In genomic region chr2:227163998-227164744, GRCh38 we compare ENCODE assay signal across 9 cellular contexts. TPM values are rescaled to one million over a fixed set of nuclear protein-coding genes. Genes with fewer than 3 reads are reported as not detected.
DNase-seq lines count a peak whose midpoint lies in the region; ATAC-seq and TF ChIP-seq lines count a peak whose summit lies in the region.
"Had no signal": no experiment of that assay in that cellular context is flagged by ENCODE, and none has a peak within 500 bp of the region (broad histone marks: within the 10 kb centered on the region; RNA-seq: fewer than 3 reads in every experiment).

TSS of gene COL4A3 (plus strand) at chr2:227164624. CDS start at chr2:227164727, 103 bp downstream.
TSS of gene COL4A4 (minus strand) at chr2:227164205. CDS start at chr2:227147483, 16,722 bp downstream.

- H3K27me3 ChIP-seq in HAP-1 (ENCODE audit: low read depth) = no peaks in the 10 kb centered on the region
- no peaks in the 10 kb centered on the region for H3K27me3 ChIP-seq in body of pancreas
- H3K27me3 ChIP-seq in suprapubic skin = peaks cover 44% of the 10 kb centered on the region

- H3K4me3 ChIP-seq in HAP-1 (peak within 1 kb of the TSS; percentile 61), body of pancreas (peak within 1 kb of the TSS; percentile 69 to 74), suprapubic skin (peak within 1 kb of the TSS; percentile 56)

- 1% methylated on average over 15 to 73 of the region's 76 CpGs for WGBS in body of pancreas, 2 donors
- WGBS in suprapubic skin = 4% methylated on average over 5 of the region's 76 CpGs

- H3K9me3 ChIP-seq in HAP-1 (no peaks in the 10 kb centered on the region), body of pancreas (no peaks in the 10 kb centered on the region), suprapubic skin (no peaks in the 10 kb centered on the region)

- no peaks in the 10 kb centered on the region for H3K9me3 Mint-ChIP-seq in activated naive CD4-positive, alpha-beta T cell treated with anti-CD3 and anti-CD28 coated beads, Interleukin-2, amount 10 ng/mL, durations not matched to agents 7 days and 5 days

- no peak for TF ChIP-seq EP300 in suprapubic skin (IDR thresholded peaks at IDR 0.05)

- H3K4me3 Mint-ChIP-seq in activated naive CD4-positive, alpha-beta T cell treated with anti-CD3 and anti-CD28 coated beads, Interleukin-2, amount 10 ng/mL, durations not matched to agents 7 days and 5 days = peak within 1 kb of the TSS; percentile 64

- TF ChIP-seq CTCF in body of pancreas (IDR thresholded peaks at IDR 0.05) (no peak), suprapubic skin (IDR thresholded peaks at IDR 0.05) (no peak)

- peaks cover 13% of the 10 kb centered on the region for H3K4me1 ChIP-seq in HAP-1
- H3K4me1 ChIP-seq in body of pancreas = peaks cover 23% of the 10 kb centered on the region
- peaks cover 21% of the 10 kb centered on the region for H3K4me1 ChIP-seq in suprapubic skin

- DNase-seq in activated naive CD4-positive, alpha-beta T cell treated with anti-CD3 and anti-CD28 coated beads, Interleukin-2, amount 10 ng/mL, durations not matched to agents 7 days and 5 days = peak; percentile 37
- no peak for DNase-seq in activated naive CD4-positive, alpha-beta T cell treated with Interleukin-2 at 50 U/mL for 16 hours
- DNase-seq in HAP-1 (ENCODE audit: low spot score in 2 of 2) (peak; percentile 68 to 87), NCI-H1048 (lab: John Stamatoyannopoulos, UW) (peak; percentile 38), body of pancreas (peak; percentile 51 to 83 (median 72)), kidney tubule cell (ENCODE audit: low spot score) (peak; percentile 64), suprapubic skin (ENCODE audit: low spot score in 2 of 2) (no peak), NCI-H2029 (lab: John Stamatoyannopoulos, UW) (no peak)

- in situ Hi-C loops in HAP-1 (cut with MboI; ENCODE audit: low sequenced_read_pairs) = no loop called here

- CTCF ChIA-PET in activated naive CD4-positive, alpha-beta T cell treated with anti-CD3 and anti-CD28 coated beads, Interleukin-2, amount 10 ng/mL, durations not matched to agents 7 days and 5 days (lab: Charles Lee) = no interaction called here

- H3K36me3 ChIP-seq in HAP-1 (replicated peaks) = no peaks in the 10 kb centered on the region
- no peaks in the 10 kb centered on the region for H3K36me3 ChIP-seq in body of pancreas (replicated peaks in 1 of 2; ENCODE audit: insufficient read depth in 1 of 2, low read depth in 2 of 2)
- no peaks in the 10 kb centered on the region for H3K36me3 ChIP-seq in suprapubic skin

- TF ChIP-seq POLR2A in body of pancreas (IDR thresholded peaks at IDR 0.05) (peak; percentile 5 to 70 (median 60)), suprapubic skin (IDR thresholded peaks at IDR 0.05) (no peak)

- H3K27me3 Mint-ChIP-seq in activated naive CD4-positive, alpha-beta T cell treated with anti-CD3 and anti-CD28 coated beads, Interleukin-2, amount 10 ng/mL, durations not matched to agents 7 days and 5 days = peaks cover 64% of the 10 kb centered on the region

- H3K27ac ChIP-seq in body of pancreas (peak within 1 kb of the TSS in 3 of 4 donors; percentile 56 to 67 (median 64)), suprapubic skin (no peak within 1 kb of the TSS)
- H3K27ac ChIP-seq: HL-60 had no signal

- H3K4me1 Mint-ChIP-seq in activated naive CD4-positive, alpha-beta T cell treated with anti-CD3 and anti-CD28 coated beads, Interleukin-2, amount 10 ng/mL, durations not matched to agents 7 days and 5 days = peaks cover 10% of the 10 kb centered on the region

- H3K27ac Mint-ChIP-seq in activated naive CD4-positive, alpha-beta T cell treated with anti-CD3 and anti-CD28 coated beads, Interleukin-2, amount 10 ng/mL, durations not matched to agents 7 days and 5 days = no peak within 1 kb of the TSS

- ATAC-seq in body of pancreas = peak; percentile 87

- intact Hi-C loops in body of pancreas (cut with DNase I) = no loop called here

- no peaks in the 10 kb centered on the region for H3K36me3 Mint-ChIP-seq in activated naive CD4-positive, alpha-beta T cell treated with anti-CD3 and anti-CD28 coated beads, Interleukin-2, amount 10 ng/mL, durations not matched to agents 7 days and 5 days

RNA-seq across cellular contexts. Expression of gene COL4A3, which starts in this region (rescaled TPM):
- total RNA-seq in body of pancreas = 10 to 100 TPM in 1 of 2 donors, 1 to 10 TPM in 1; 1.6 to 16.5 TPM
- total RNA-seq in suprapubic skin = 1 to 10 TPM in 1 of 4 donors, under 1 TPM in 2, not detected in 1; 0.26 to 2.2 (median 0.80) TPM

RNA-seq across cellular contexts. Expression of gene COL4A4, which starts in this region (rescaled TPM):
- total RNA-seq in body of pancreas = 10 to 100 TPM in 1 of 2 donors, 1 to 10 TPM in 1; 2.3 to 10.5 TPM
- under 1 TPM; 0.16 to 0.25 (median 0.23) TPM for total RNA-seq in suprapubic skin

Comparison
In these comparisons a context has a peak if more than half of its experiments do, and no peak if none do; other contexts are left out.
1. DNase-seq: peak in activated naive CD4-positive, alpha-beta T cell treated with anti-CD3 and anti-CD28 coated beads, Interleukin-2, amount 10 ng/mL, durations not matched to agents 7 days and 5 days (single experiment), HAP-1 (2 of 2), NCI-H1048 (single experiment), body of pancreas (4 of 4) and kidney tubule cell (single experiment); none in activated naive CD4-positive, alpha-beta T cell treated with Interleukin-2 at 50 U/mL for 16 hours (single experiment), suprapubic skin (0 of 2) and NCI-H2029 (single experiment).
2. POLR2A ChIP-seq: peak in body of pancreas (3 of 3); none in suprapubic skin (0 of 2).
3. Peak in every context shown above with its lines, with median percentiles within 50 percentile points of each other: H3K4me3 ChIP-seq.